In genomic region chr6:148967128-148967527, GRCh38 we compare ENCODE assay signal across 15 cellular contexts.
DNase-seq lines count a peak whose midpoint lies in the region; ATAC-seq and TF ChIP-seq lines count a peak whose summit lies in the region.
"Had no signal": no experiment of that assay in that cellular context is flagged by ENCODE, and none has a peak within 500 bp of the region (broad histone marks: within the 10 kb centered on the region; RNA-seq: fewer than 3 reads in every experiment).

No MANE protein-coding gene starts in this region.

- H3K4me1 ChIP-seq in esophagus muscularis mucosa, result peaks cover 3 to 34% (median 32%) of the 10 kb centered on the region in 4 donors
- H3K4me1 ChIP-seq: HAP-1 had no signal

- H3K36me3 ChIP-seq in esophagus muscularis mucosa, result peaks cover 0 to 8% (median 3%) of the 10 kb centered on the region in 4 donors
- H3K36me3 ChIP-seq: HAP-1 had no signal

- no peak for ATAC-seq in HG02973 (IDR thresholded peaks at IDR 0.05; ENCODE audit: unreplicated experiment)

- peak overlapping the region in 3 of 4 donors; percentile 3 to 56 (median 40) for H3K27ac ChIP-seq in esophagus muscularis mucosa (replicated peaks in 1 of 4)
- H3K27ac ChIP-seq: 22Rv1, RWPE1 had no signal

- DNase-seq in NCI-H146 (lab: John Stamatoyannopoulos, UW), result peak; percentile 79
- DNase-seq in NCI-H146 treated with DMSO at 0.1 percent for 48 hours (lab: John Stamatoyannopoulos, UW; ENCODE audit: unreplicated experiment), result no peak
- DNase-seq in NCI-H1092 (lab: John Stamatoyannopoulos, UW), result peak; percentile 77
- DNase-seq in esophagus muscularis mucosa (ENCODE audit: extremely low spot score), result peak; percentile 84
- DNase-seq in putamen (ENCODE audit: low spot score), result peak; percentile 14
- DNase-seq in activated gamma-delta T cell treated with Interleukin-2 at 50 U/mL for 16 hours, result no peak
- DNase-seq in NCI-H1694 (lab: John Stamatoyannopoulos, UW), result no peak
- DNase-seq: CD4-positive, CD25-positive, alpha-beta regulatory T cell; DMS53; NCI-H1694 treated with DMSO at 0.1 percent for 48 hours; NCI-H2107 had no signal

- intact Hi-C loops in esophagus muscularis mucosa (cut with DNase I), result no loop called here

- no peaks in the 10 kb centered on the region for H3K27me3 ChIP-seq in esophagus muscularis mucosa

- WGBS in esophagus muscularis mucosa, result 43% methylated on average over 3 of the region's 3 CpGs

- no peak for TF ChIP-seq POLR2A in esophagus muscularis mucosa (IDR thresholded peaks at IDR 0.05; ENCODE audit: low read depth)

- no peak for TF ChIP-seq CTCF in esophagus muscularis mucosa (IDR thresholded peaks at IDR 0.05)

- no peak for TF ChIP-seq EP300 in esophagus muscularis mucosa (IDR thresholded peaks at IDR 0.05)

- no peak overlapping the region for H3K4me3 ChIP-seq in esophagus muscularis mucosa
- H3K4me3 ChIP-seq: HAP-1 had no signal

- H3K9me3 ChIP-seq in esophagus muscularis mucosa, result no peaks in the 10 kb centered on the region
- H3K9me3 ChIP-seq: HAP-1 had no signal

Comparison
In these comparisons a context has a peak if more than half of its experiments do, and no peak if none do; other contexts are left out.
1. DNase-seq: peak in NCI-H146 (single experiment), NCI-H1092 (single experiment), esophagus muscularis mucosa (single experiment) and putamen (single experiment); none in NCI-H146 treated with DMSO at 0.1 percent for 48 hours (single experiment), activated gamma-delta T cell treated with Interleukin-2 at 50 U/mL for 16 hours (single experiment) and NCI-H1694 (single experiment).